8 cellular contexts compared by ENCODE assay signal in genomic region chr9:75891277-75892167, GRCh38. TPM values are rescaled to one million over a fixed set of nuclear protein-coding genes. Genes with fewer than 3 reads are reported as not detected.
A peak's percentile ranks its signal among the peaks of the same experiment; 100 is the strongest.
DNase-seq lines count a peak whose midpoint lies in the region; ATAC-seq, FAIRE-seq and TF ChIP-seq lines count a peak whose summit lies in the region.

No MANE protein-coding gene starts in this region.

- peak overlapping the region; percentile 64 for H2AFZ ChIP-seq in keratinocyte (ENCODE audit: control insufficient read depth, low read length)

- H3K9me1 ChIP-seq in keratinocyte (ENCODE audit: control insufficient read depth, extremely low read depth, insufficient read depth, low read length) = no peaks in the 10 kb centered on the region

- intact Hi-C loops in spleen (cut with DNase I; ENCODE audit: low total_unique reads) = no loop called here

- H3K27ac ChIP-seq in SJSA1 (peak overlapping the region; percentile 25; the same call in 1 of the 2 replicates), keratinocyte (ENCODE audit: control insufficient read depth, insufficient read depth, low read length) (peak overlapping the region; percentile 63), spleen (peak overlapping the region; percentile 60 to 84 (median 78))

- H3K4me3 ChIP-seq in SJSA1 (peak overlapping the region; percentile 78), bronchial epithelial cell (ENCODE audit: low read depth, low read length) (peak overlapping the region; percentile 74), keratinocyte (ENCODE audit: control insufficient read depth in 2 of 3, extremely low read depth in 1 of 3, insufficient read depth in 2 of 3, low read depth in 1 of 3, low read length in 3 of 3) (peak overlapping the region; percentile 64 to 83 (median 74)), spleen (peak overlapping the region; percentile 62 to 88 (median 72))

- H3K79me2 ChIP-seq in keratinocyte (ENCODE audit: control insufficient read depth, insufficient read depth, low read length) = no peaks in the 10 kb centered on the region

- ATAC-seq in GM19452 (IDR thresholded peaks at IDR 0.05; ENCODE audit: unreplicated experiment) = peak; percentile 3
- ATAC-seq in GM19397 (IDR thresholded peaks at IDR 0.05; ENCODE audit: unreplicated experiment) = no peak

- peak overlapping the region; percentile 65 for H3K9ac ChIP-seq in keratinocyte (ENCODE audit: control insufficient read depth, extremely low read depth, insufficient read depth, low read length)

- no peak for TF ChIP-seq POLR2A in spleen (IDR thresholded peaks at IDR 0.05)

- peak; percentile 43 to 68 for DNase-seq in SJSA1 (ENCODE audit: low read depth in 1 of 2, low spot score in 2 of 2)
- DNase-seq in bronchial epithelial cell (ENCODE audit: low read depth) = no peak
- DNase-seq in keratinocyte (ENCODE audit: low read depth, low spot score) = no peak
- peak; percentile 77 for DNase-seq in spleen
- DNase-seq in SW 1271 (lab: John Stamatoyannopoulos, UW) = no peak
- DNase-seq in A172 (ENCODE audit: low spot score) = no peak

- FAIRE-seq in bronchial epithelial cell (lab: Jason Lieb, UNC) (no peak), keratinocyte (lab: Jason Lieb, UNC) (no peak)

- H3K36me3 ChIP-seq in SJSA1 (no peaks in the 10 kb centered on the region; the same call in 1 of the 2 replicates), bronchial epithelial cell (ENCODE audit: control insufficient read depth, insufficient read depth, low read length) (no peaks in the 10 kb centered on the region), keratinocyte (ENCODE audit: control insufficient read depth in 2 of 2, extremely low read depth in 1 of 2, insufficient read depth in 2 of 2, low read length in 2 of 2) (no peaks in the 10 kb centered on the region), spleen (no peaks in the 10 kb centered on the region)

- dilution Hi-C loops in keratinocyte (cut with MboI; ENCODE audit: extremely low pct_ligation_motif_present, low sequenced_read_pairs) = loop anchor here (25.0 kb wide), 1 partner anchor 629 kb away; no protein-coding TSS in a partner anchor

- H3K27me3 ChIP-seq in SJSA1 (replicated peaks) = no peaks in the 10 kb centered on the region
- no peaks in the 10 kb centered on the region for H3K27me3 ChIP-seq in bronchial epithelial cell (ENCODE audit: control insufficient read depth, insufficient read depth, low read length)
- H3K27me3 ChIP-seq in keratinocyte (ENCODE audit: control insufficient read depth, extremely low read depth, insufficient read depth, low read length) = peaks cover 10% of the 10 kb centered on the region
- peaks cover 0 to 51% (median 12%) of the 10 kb centered on the region in 7 donors for H3K27me3 ChIP-seq in spleen (replicated peaks in 1 of 7)

- H3K9me3 ChIP-seq in SJSA1 (replicated peaks) = no peaks in the 10 kb centered on the region
- no peaks in the 10 kb centered on the region for H3K9me3 ChIP-seq in keratinocyte (ENCODE audit: control insufficient read depth, low read depth, low read length)
- H3K9me3 ChIP-seq in spleen = no peaks in the 10 kb centered on the region

- no peaks in the 10 kb centered on the region for H4K20me1 ChIP-seq in keratinocyte (ENCODE audit: control insufficient read depth, extremely low read depth, insufficient read depth, low read length)

- TF ChIP-seq CTCF in bronchial epithelial cell (IDR thresholded peaks at IDR 0.05; ENCODE audit: insufficient read depth, low read length, severe bottlenecking) (no peak), keratinocyte (optimal IDR thresholded peaks at IDR 0.05 in 1 of 3, IDR thresholded peaks at IDR 0.05 in 1 of 3, conservative IDR thresholded peaks at IDR 0.05 in 1 of 3; ENCODE audit: extremely low read depth in 1 of 3, insufficient read depth in 2 of 3, low read length in 3 of 3) (no peak), spleen (IDR thresholded peaks at IDR 0.05 in 8 of 11, conservative IDR thresholded peaks at IDR 0.05 in 3 of 11) (no peak)

- H3K4me1 ChIP-seq in SJSA1 (replicated peaks) (peaks cover 11% of the 10 kb centered on the region), keratinocyte (ENCODE audit: control insufficient read depth, extremely low read depth, insufficient read depth, low read length) (peaks cover 17% of the 10 kb centered on the region), spleen (peaks cover 6 to 50% (median 34%) of the 10 kb centered on the region in 6 donors)

- 1 to 4% (median 2%) methylated on average over 46 to 56 of the region's 56 CpGs for WGBS in spleen, 5 donors

- peak overlapping the region; percentile 73 for H3K4me2 ChIP-seq in keratinocyte (ENCODE audit: control insufficient read depth, extremely low read depth, insufficient read depth, low read depth, low read length)

RNA-seq across cellular contexts. Expression of gene PCSK5, which starts 1.0 kb away (rescaled TPM):
- 19.0 and 20.8 TPM in 2 replicates for total RNA-seq in SJSA1 (2014; rRNA removed; shearing (Covaris generic))
- total RNA-seq in bronchial epithelial cell (4.2 and 5.2 TPM in 2 replicates), spleen (1 to 10 TPM; 3.8 to 8.1 (median 6.6) TPM)
- polyA plus RNA-seq in keratinocyte (1.5 to 2.4 TPM (median 1.9 TPM) in 3 replicates), spleen (under 1 TPM; 0.28 to 0.70 (median 0.59) TPM)
- polyA plus RNA-seq in keratinocyte (2011; ENCODE audit: low read depth) = 0.91 TPM
- 0.53 and 0.84 TPM in 2 replicates for polyA plus RNA-seq in keratinocyte (2011; cell fraction: cytosol; rRNA removed)
- 4.2 and 4.7 TPM in 2 replicates for polyA plus RNA-seq in keratinocyte (2011; cell fraction: nucleus; rRNA removed)
- 1.3 and 2.1 TPM in 2 replicates for polyA plus RNA-seq in keratinocyte (2012; ENCODE audit: low replicate concordance)
- 5.2 to 8.3 TPM (median 5.7 TPM) in 3 replicates for polyA minus RNA-seq in keratinocyte
- polyA minus RNA-seq in keratinocyte (2011; cell fraction: cytosol; rRNA and poly(A)+ RNA removed) = 1.7 TPM
- 9.2 and 12.7 TPM in 2 replicates for polyA minus RNA-seq in keratinocyte (2011; cell fraction: nucleus; rRNA and poly(A)+ RNA removed)
- 0.48 and 0.55 TPM in 2 replicates for total RNA-seq in A172 (2014; rRNA removed; shearing (Covaris generic))

Comparison
In these comparisons a context has a peak if more than half of its experiments do, and no peak if none do; other contexts are left out.
1. DNase-seq: peak in SJSA1 (2 of 2) and spleen (single experiment); none in bronchial epithelial cell (single experiment), keratinocyte (single experiment), SW 1271 (0 of 2) and A172 (single experiment).
2. H3K27ac ChIP-seq: peak in every context shown above with its lines; median percentile 78 in spleen; 63 in keratinocyte; 25 in SJSA1.
3. Peak in every context shown above with its lines, with median percentiles within 50 percentile points of each other: H3K4me3 ChIP-seq.